8 cellular contexts compared by ENCODE assay signal in the genomic region with DNA sequence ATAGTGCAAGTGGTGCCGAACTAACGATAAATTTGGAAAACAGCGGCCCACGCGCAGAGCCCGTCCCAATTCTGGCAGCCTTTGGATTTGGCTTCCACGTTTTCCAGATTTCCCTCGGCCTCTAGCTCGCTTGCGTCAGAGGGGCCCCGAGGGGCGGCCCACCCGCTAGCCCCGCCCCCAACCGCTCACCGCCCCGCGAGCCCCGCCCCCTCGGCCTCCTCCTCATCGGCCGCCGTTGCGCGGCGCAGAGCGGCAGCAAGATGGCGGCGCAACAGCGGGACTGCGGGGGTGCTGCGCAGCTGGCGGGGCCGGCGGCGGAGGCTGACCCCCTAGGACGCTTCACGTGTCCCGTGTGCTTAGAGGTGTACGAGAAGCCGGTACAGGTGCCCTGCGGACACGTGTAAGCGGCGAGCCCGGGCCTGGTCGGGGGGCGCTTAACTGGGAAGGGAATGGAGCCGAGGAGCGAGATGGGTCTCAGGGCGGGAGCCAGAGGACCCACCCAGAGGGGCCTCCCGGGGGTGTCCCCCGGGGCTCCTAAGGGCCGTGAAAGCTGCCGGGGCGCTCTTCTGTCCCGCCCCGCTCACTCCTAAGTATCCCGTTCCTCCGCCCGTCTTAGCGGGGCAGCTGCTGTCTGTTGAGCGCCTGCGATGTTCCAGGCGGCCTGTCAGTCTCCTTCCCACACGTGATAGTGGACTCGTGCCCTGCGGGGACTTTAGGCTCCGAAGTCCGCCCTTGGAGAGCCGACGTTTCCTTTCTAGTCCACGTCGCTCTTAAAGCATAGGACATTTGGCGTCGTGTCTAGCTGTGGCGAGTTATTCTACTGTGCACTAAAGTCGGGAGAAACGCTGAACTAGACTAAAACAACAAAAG. TPM values are rescaled to one million over a fixed set of nuclear protein-coding genes. Genes with fewer than 3 reads are reported as not detected.
A peak's percentile ranks its signal among the peaks of the same experiment; 100 is the strongest.
DNase-seq lines count a peak whose midpoint lies in the region; ATAC-seq and TF ChIP-seq lines count a peak whose summit lies in the region.

Gene RNF114 (plus strand): TSS at position 245 of the 870 bp plus-strand sequence. CDS start 16 bp downstream, at position 261.

- peak; percentile 72 for ATAC-seq in HG03108 (IDR thresholded peaks at IDR 0.05; ENCODE audit: unreplicated experiment)
- peak; percentile 87 for ATAC-seq in activated CD4-positive, CD25-positive, alpha-beta regulatory T cell treated with anti-CD3 and anti-CD28 coated beads, Interleukin-2, amount 50 U/mL, for 24 hours

- DNase-seq in A172 (ENCODE audit: low spot score) (peak; percentile 78), NCI-H446 (lab: John Stamatoyannopoulos, UW) (peak; percentile 83 to 96), iris pigment epithelial cell (ENCODE audit: low read depth) (peak; percentile 85)
- DNase-seq in central memory CD4-positive, alpha-beta T cell, result peak; percentile 83
- peak; percentile 82 to 86 for DNase-seq in stimulated activated CD4-positive, alpha-beta T cell treated with anti-CD3 and anti-CD28 coated beads, Interleukin-12 subunit alpha, Interleukin-12 subunit beta, amount 100 ng/mL, for 24 hours (ENCODE audit: low read depth in 2 of 2)

- peak; percentile 88 for TF ChIP-seq POLR2A in GM18526 (IDR thresholded peaks at IDR 0.05; ENCODE audit: extremely low read depth, insufficient read length)

RNA-seq across cellular contexts. Expression of gene RNF114, which starts in this region (rescaled TPM):
- total RNA-seq in A172 (2014; rRNA removed; shearing (Covaris generic)), result 133 and 179 TPM in 2 replicates

Comparison
In these comparisons a context has a peak if more than half of its experiments do, and no peak if none do; other contexts are left out.
1. Peak in every context shown above with its lines: DNase-seq and ATAC-seq.